In the genomic region with DNA sequence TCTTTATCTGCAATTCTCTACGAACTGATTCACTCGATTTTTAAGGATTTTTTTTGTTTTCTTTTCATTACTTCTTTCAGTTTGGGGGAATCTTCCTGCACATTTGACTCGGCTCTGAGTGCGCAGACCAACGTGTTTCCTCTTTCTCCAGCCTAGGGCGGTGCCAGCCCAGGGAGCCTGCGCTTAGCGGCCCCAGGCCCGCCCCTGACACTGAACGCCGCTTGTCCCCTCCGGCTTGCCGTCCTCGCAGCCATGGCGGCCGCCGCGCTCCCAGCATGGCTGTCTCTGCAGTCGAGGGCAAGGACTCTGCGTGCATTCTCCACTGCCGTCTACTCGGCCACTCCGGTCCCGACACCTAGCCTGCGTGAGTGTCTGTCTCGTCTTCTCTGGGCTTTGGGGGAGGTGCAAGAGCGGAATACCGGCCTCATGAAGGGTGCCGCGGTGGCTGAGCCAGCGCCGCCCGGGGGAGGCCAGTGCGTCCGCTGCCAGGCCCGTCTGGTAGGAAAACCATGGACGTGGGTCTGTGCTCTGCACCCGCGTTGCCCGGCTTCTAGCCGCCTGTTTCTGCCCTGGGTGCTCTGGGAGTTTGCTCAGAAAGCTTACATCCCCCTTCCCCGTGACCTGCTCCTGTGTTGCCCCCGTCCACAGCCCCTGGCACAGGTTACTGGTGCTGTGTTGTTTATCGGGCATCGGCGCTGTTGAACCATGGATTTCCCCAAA, we compare ENCODE assay signal across 8 cellular contexts. TPM values are rescaled to one million over a fixed set of nuclear protein-coding genes. Genes with fewer than 3 reads are reported as not detected.
DNase-seq lines count a peak whose midpoint lies in the region; ATAC-seq, FAIRE-seq and TF ChIP-seq lines count a peak whose summit lies in the region.

A gene (plus strand): TSS at position 241 of the 720 bp plus-strand sequence. CDS start 12 bp downstream, at position 253.

- CTCF ChIA-PET in activated CD4-positive, alpha-beta T cell treated with anti-CD3 and anti-CD28 coated beads, Interleukin-2, amount 10 ng/mL, durations not matched to agents 7 days and 5 days (lab: Charles Lee) = no interaction called here

- peak within 1 kb of the TSS; percentile 93 for H3K4me3 Mint-ChIP-seq in activated CD4-positive, alpha-beta T cell treated with anti-CD3 and anti-CD28 coated beads, Interleukin-2, amount 10 ng/mL, durations not matched to agents 7 days and 5 days

- TF ChIP-seq CTCF in left lung (IDR thresholded peaks at IDR 0.05) = no peak

- POLR2A ChIA-PET in activated CD4-positive, alpha-beta T cell treated with anti-CD3 and anti-CD28 coated beads, Interleukin-2, amount 10 ng/mL, durations not matched to agents 7 days and 5 days (lab: Charles Lee) = no interaction called here

- H3K36me3 ChIP-seq in BLaER1 treated with 17β-estradiol and CSF1 and Interleukin-3, amounts not matched to agents 10 nM and 100 nM = peaks cover 25 to 37% (median 33%) of the 10 kb centered on the region in 11 experiments
- H3K36me3 ChIP-seq in left lung = peaks cover 0 to 6% of the 10 kb centered on the region in 2 donors

- H3K27me3 Mint-ChIP-seq in activated CD4-positive, alpha-beta T cell treated with anti-CD3 and anti-CD28 coated beads, Interleukin-2, amount 10 ng/mL, durations not matched to agents 7 days and 5 days = peaks cover 19% of the 10 kb centered on the region

- ATAC-seq in HG03442 (IDR thresholded peaks at IDR 0.05; ENCODE audit: unreplicated experiment) (peak; percentile 95), left lung (peak; percentile 99)

- peak; percentile 94 for FAIRE-seq in GM19239 (lab: Jason Lieb, UNC)

- peak within 1 kb of the TSS; percentile 77 to 100 (median 90) for H3K4me3 ChIP-seq in BLaER1 treated with 17β-estradiol and CSF1 and Interleukin-3, amounts not matched to agents 10 nM and 100 nM
- peak within 1 kb of the TSS; percentile 66 to 76 for H3K4me3 ChIP-seq in left lung

- H3K9me3 Mint-ChIP-seq in activated CD4-positive, alpha-beta T cell treated with anti-CD3 and anti-CD28 coated beads, Interleukin-2, amount 10 ng/mL, durations not matched to agents 7 days and 5 days = no peaks in the 10 kb centered on the region

- H3K4me1 ChIP-seq in BLaER1 treated with 17β-estradiol and CSF1 and Interleukin-3, amounts not matched to agents 10 nM and 100 nM = peaks cover 12 to 26% (median 19%) of the 10 kb centered on the region in 10 experiments
- H3K4me1 ChIP-seq in left lung = peaks cover 9 to 13% of the 10 kb centered on the region in 2 donors

- H3K27ac Mint-ChIP-seq in activated CD4-positive, alpha-beta T cell treated with anti-CD3 and anti-CD28 coated beads, Interleukin-2, amount 10 ng/mL, durations not matched to agents 7 days and 5 days = peak within 1 kb of the TSS; percentile 99

- H3K9me3 ChIP-seq in BLaER1 treated with 17β-estradiol and CSF1 and Interleukin-3, amounts not matched to agents 10 nM and 100 nM (replicated peaks in 1 of 11) = no peaks in the 10 kb centered on the region
- no peaks in the 10 kb centered on the region for H3K9me3 ChIP-seq in left lung

- intact Hi-C loops in left lung (cut with DNase I) = no loop called here

- H3K9ac ChIP-seq in BLaER1 treated with 17β-estradiol and CSF1 and Interleukin-3, amounts not matched to agents 10 nM and 100 nM = peak within 1 kb of the TSS; percentile 84 to 97 (median 93)

- DNase-seq in GM19239 (ENCODE audit: insufficient read length, low spot score) (peak; percentile 71), NCI-H526 treated with DMSO at 0.1 percent for 48 hours (lab: John Stamatoyannopoulos, UW) (peak; percentile 81), cortex of kidney (lab: John Stamatoyannopoulos, UW) (peak; percentile 31), left lung (peak; percentile 95 to 99)
- peak; percentile 90 for DNase-seq in activated CD4-positive, alpha-beta T cell treated with anti-CD3 and anti-CD28 coated beads, Interleukin-2, amount 10 ng/mL, durations not matched to agents 7 days and 5 days
- DNase-seq in stimulated activated CD4-positive, alpha-beta T cell treated with anti-CD3 and anti-CD28 coated beads, Interleukin-2, amount 100 ng/mL, for 4 hours (ENCODE audit: low read depth) = peak; percentile 84

- H3K27me3 ChIP-seq in BLaER1 treated with 17β-estradiol and CSF1 and Interleukin-3, amounts not matched to agents 10 nM and 100 nM = no peaks in the 10 kb centered on the region
- no peaks in the 10 kb centered on the region for H3K27me3 ChIP-seq in left lung

- H4K20me1 ChIP-seq in BLaER1 treated with 17β-estradiol and CSF1 and Interleukin-3, amounts not matched to agents 10 nM and 100 nM = peaks cover 0 to 49% (median 41%) of the 10 kb centered on the region in 11 experiments; a peak in 15 of 22 replicates

- peak within 1 kb of the TSS; percentile 78 to 99 (median 84) for H3K4me2 ChIP-seq in BLaER1 treated with 17β-estradiol and CSF1 and Interleukin-3, amounts not matched to agents 10 nM and 100 nM

- peaks cover 28% of the 10 kb centered on the region for H3K4me1 Mint-ChIP-seq in activated CD4-positive, alpha-beta T cell treated with anti-CD3 and anti-CD28 coated beads, Interleukin-2, amount 10 ng/mL, durations not matched to agents 7 days and 5 days

- peak within 1 kb of the TSS; percentile 72 to 94 (median 88) for H3K27ac ChIP-seq in BLaER1 treated with 17β-estradiol and CSF1 and Interleukin-3, amounts not matched to agents 10 nM and 100 nM
- peak within 1 kb of the TSS; percentile 87 to 93 for H3K27ac ChIP-seq in left lung

- peaks cover 9% of the 10 kb centered on the region for H3K36me3 Mint-ChIP-seq in activated CD4-positive, alpha-beta T cell treated with anti-CD3 and anti-CD28 coated beads, Interleukin-2, amount 10 ng/mL, durations not matched to agents 7 days and 5 days (ENCODE audit: low read depth)

RNA-seq across cellular contexts. Expression of the gene that starts here (rescaled TPM):
- total RNA-seq in activated CD4-positive, alpha-beta T cell treated with anti-CD3 and anti-CD28 coated beads, Interleukin-2, amount 10 ng/mL, durations not matched to agents 7 days and 5 days = 10 to 100 TPM; 37.8 to 38.5 TPM
- total RNA-seq in left lung = 10 to 100 TPM; 31.9 to 38.1 TPM

Comparison
In these comparisons a context has a peak if more than half of its experiments do, and no peak if none do; other contexts are left out.
1. Peak in every context shown above with its lines: DNase-seq, ATAC-seq, H3K4me3 ChIP-seq and H3K27ac ChIP-seq.
2. DNase-seq: peak in every context shown above with its lines; median percentile 97 in left lung; 90 in activated CD4-positive, alpha-beta T cell treated with anti-CD3 and anti-CD28 coated beads, Interleukin-2, amount 10 ng/mL, durations not matched to agents 7 days and 5 days; 84 in stimulated activated CD4-positive, alpha-beta T cell treated with anti-CD3 and anti-CD28 coated beads, Interleukin-2, amount 100 ng/mL, for 4 hours; 81 in NCI-H526 treated with DMSO at 0.1 percent for 48 hours; 71 in GM19239; 31 in cortex of kidney.